ENCODE assay signal across 2 cellular contexts in genomic region chr9:114178076-114178475, GRCh38.
TF ChIP-seq lines count a peak whose summit lies in the region.

No MANE protein-coding gene starts in this region.

TF ChIP-seq in SK-N-SH, 30 proteins besides CTCF, POLR2A, EP300 and RAD21 (continued from another document):
- TF ChIP-seq USF2 (IDR thresholded peaks at IDR 0.05; ENCODE audit: borderline replicate concordance, low read depth, low read length) (no peak), RCOR1 (IDR thresholded peaks at IDR 0.05; ENCODE audit: low read length) (no peak), YY1 (IDR thresholded peaks at IDR 0.05; ENCODE audit: low read depth) (no peak), SMC3 (IDR thresholded peaks at IDR 0.05; ENCODE audit: low read depth, low read length) (no peak), PBX3 (IDR thresholded peaks at IDR 0.05) (no peak)
TF ChIP-seq in SK-N-SH: peak in this region for 0.

TF ChIP-seq in SK-N-SH treated with all-trans-retinoic acid at 6 μM for 48 hours, 23 proteins besides CTCF, POLR2A, EP300 and RAD21 (continued from another document):
- TF ChIP-seq PATZ1 (CRISPR knock-in tag; IDR thresholded peaks at IDR 0.05; ENCODE audit: borderline replicate concordance) (no peak), GLIS3 (CRISPR knock-in tag; IDR thresholded peaks at IDR 0.05) (no peak), ESRRG (CRISPR knock-in tag; IDR thresholded peaks at IDR 0.05) (no peak), ZFP3 (CRISPR knock-in tag; IDR thresholded peaks at IDR 0.05) (no peak), PPARA (CRISPR knock-in tag; IDR thresholded peaks at IDR 0.05; ENCODE audit: borderline replicate concordance) (no peak), CSRNP3 (CRISPR knock-in tag; IDR thresholded peaks at IDR 0.05) (no peak), ZC3H10 (CRISPR knock-in tag; IDR thresholded peaks at IDR 0.05) (no peak), ZNF70 (CRISPR knock-in tag; IDR thresholded peaks at IDR 0.05) (no peak), TCF4 (CRISPR knock-in tag; IDR thresholded peaks at IDR 0.05; ENCODE audit: borderline replicate concordance) (no peak), OSR1 (CRISPR knock-in tag; IDR thresholded peaks at IDR 0.05) (no peak), ISL1 (CRISPR knock-in tag; IDR thresholded peaks at IDR 0.05) (no peak), CSDC2 (CRISPR knock-in tag; IDR thresholded peaks at IDR 0.05) (no peak), ZNF8 (CRISPR knock-in tag; IDR thresholded peaks at IDR 0.05) (no peak)
